Comparison of ENCODE assay signal across 17 cellular contexts in the genomic region with DNA sequence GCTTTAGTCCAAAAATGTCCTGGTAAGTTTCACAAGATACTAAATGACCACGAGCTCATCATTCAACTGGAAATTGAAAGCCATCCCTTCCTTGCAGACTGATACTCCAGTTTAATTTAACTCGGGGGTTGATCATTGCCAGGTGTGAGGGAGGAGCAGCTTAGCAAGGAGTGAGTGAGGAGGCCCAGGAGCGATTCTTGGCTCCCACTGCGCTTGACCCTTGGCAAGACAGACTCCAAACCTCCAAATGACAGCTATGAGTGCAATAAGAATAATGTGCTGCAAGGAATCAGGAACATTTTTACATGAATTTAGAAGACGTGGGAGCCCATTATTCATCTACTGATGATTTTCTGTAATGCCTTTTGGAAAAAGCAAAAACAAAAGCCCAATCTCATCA.
DNase-seq lines count a peak whose midpoint lies in the region; ATAC-seq and TF ChIP-seq lines count a peak whose summit lies in the region.
"Had no signal": no experiment of that assay in that cellular context is flagged by ENCODE, and none has a peak within 500 bp of the region (broad histone marks: within the 10 kb centered on the region; RNA-seq: fewer than 3 reads in every experiment).

No MANE protein-coding gene starts in this region.

- peaks cover 47% of the 10 kb centered on the region for H3K27me3 Mint-ChIP-seq in activated CD4-positive, alpha-beta T cell treated with anti-CD3 and anti-CD28 coated beads, Interleukin-2, amount 10 ng/mL, durations not matched to agents 24 days and 14 days
- peaks cover 14% of the 10 kb centered on the region for H3K27me3 Mint-ChIP-seq in stimulated activated memory B cell treated with anti-CD40 and anti-IgM and Interleukin-4, amounts not matched to agents 10 μg/mL and 1 μg/mL and 100 μg/mL, for 72 hours

- peak; percentile 90 for ATAC-seq in SK-N-SH treated with all-trans-retinoic acid at 6 μM for 48 hours
- no peak for ATAC-seq in GM21619 (IDR thresholded peaks at IDR 0.05; ENCODE audit: unreplicated experiment)
- no peak for ATAC-seq in stimulated activated memory B cell treated with anti-CD40 and anti-IgM and Interleukin-4, amounts not matched to agents 10 μg/mL and 1 μg/mL and 100 μg/mL, for 72 hours
- ATAC-seq: activated T-helper 17 cell treated with anti-CD3 and anti-CD28 coated beads, Interleukin-2, amount 50 U/mL, for 72 hours; stimulated activated naive CD8-positive, alpha-beta T cell treated with anti-CD3 and anti-CD28 coated beads, Interleukin-15, amount 100 ng/mL, for 72 hours; WTC11 had no signal

- no peak overlapping the region for H3K27ac Mint-ChIP-seq in activated CD4-positive, alpha-beta T cell treated with anti-CD3 and anti-CD28 coated beads, Interleukin-2, amount 10 ng/mL, durations not matched to agents 24 days and 14 days
- H3K27ac Mint-ChIP-seq in stimulated activated memory B cell treated with anti-CD40 and anti-IgM and Interleukin-4, amounts not matched to agents 10 μg/mL and 1 μg/mL and 100 μg/mL, for 72 hours: no peak overlapping the region
- H3K27ac Mint-ChIP-seq: activated T-helper 17 cell treated with anti-CD3 and anti-CD28 coated beads, Interleukin-2, amount 50 U/mL, for 72 hours; H9; stimulated activated naive CD8-positive, alpha-beta T cell treated with anti-CD3 and anti-CD28 coated beads, Interleukin-15, amount 100 ng/mL, for 72 hours; WTC11 had no signal

- no peaks in the 10 kb centered on the region for H3K4me1 Mint-ChIP-seq in activated CD4-positive, alpha-beta T cell treated with anti-CD3 and anti-CD28 coated beads, Interleukin-2, amount 10 ng/mL, durations not matched to agents 24 days and 14 days
- peaks cover 6% of the 10 kb centered on the region for H3K4me1 Mint-ChIP-seq in stimulated activated memory B cell treated with anti-CD40 and anti-IgM and Interleukin-4, amounts not matched to agents 10 μg/mL and 1 μg/mL and 100 μg/mL, for 72 hours
- H3K4me1 Mint-ChIP-seq: activated T-helper 17 cell treated with anti-CD3 and anti-CD28 coated beads, Interleukin-2, amount 50 U/mL, for 72 hours had no signal

- H3K4me3 Mint-ChIP-seq in activated CD4-positive, alpha-beta T cell treated with anti-CD3 and anti-CD28 coated beads, Interleukin-2, amount 10 ng/mL, durations not matched to agents 24 days and 14 days: no peak overlapping the region
- H3K4me3 Mint-ChIP-seq in stimulated activated memory B cell treated with anti-CD40 and anti-IgM and Interleukin-4, amounts not matched to agents 10 μg/mL and 1 μg/mL and 100 μg/mL, for 72 hours: no peak overlapping the region
- H3K4me3 Mint-ChIP-seq: activated T-helper 17 cell treated with anti-CD3 and anti-CD28 coated beads, Interleukin-2, amount 50 U/mL, for 72 hours; H9; stimulated activated naive CD8-positive, alpha-beta T cell treated with anti-CD3 and anti-CD28 coated beads, Interleukin-15, amount 100 ng/mL, for 72 hours; WTC11 had no signal

- no peaks in the 10 kb centered on the region for H3K36me3 Mint-ChIP-seq in activated CD4-positive, alpha-beta T cell treated with anti-CD3 and anti-CD28 coated beads, Interleukin-2, amount 10 ng/mL, durations not matched to agents 24 days and 14 days (ENCODE audit: low read depth)
- H3K36me3 Mint-ChIP-seq in stimulated activated memory B cell treated with anti-CD40 and anti-IgM and Interleukin-4, amounts not matched to agents 10 μg/mL and 1 μg/mL and 100 μg/mL, for 72 hours: no peaks in the 10 kb centered on the region
- H3K36me3 Mint-ChIP-seq: WTC11 had no signal

- no peaks in the 10 kb centered on the region for H3K9me3 Mint-ChIP-seq in activated CD4-positive, alpha-beta T cell treated with anti-CD3 and anti-CD28 coated beads, Interleukin-2, amount 10 ng/mL, durations not matched to agents 24 days and 14 days
- no peaks in the 10 kb centered on the region for H3K9me3 Mint-ChIP-seq in stimulated activated memory B cell treated with anti-CD40 and anti-IgM and Interleukin-4, amounts not matched to agents 10 μg/mL and 1 μg/mL and 100 μg/mL, for 72 hours
- H3K9me3 Mint-ChIP-seq: activated T-helper 17 cell treated with anti-CD3 and anti-CD28 coated beads, Interleukin-2, amount 50 U/mL, for 72 hours; H9; stimulated activated naive CD8-positive, alpha-beta T cell treated with anti-CD3 and anti-CD28 coated beads, Interleukin-15, amount 100 ng/mL, for 72 hours; WTC11 had no signal

- in situ Hi-C loops in Caki2 (cut with HindIII; ENCODE audit: low pct_unique_long_range_greater_than_20kb, low sequenced_read_pairs): no loop called here

- intact Hi-C loops in activated CD4-positive, alpha-beta T cell treated with anti-CD3 and anti-CD28 coated beads, Interleukin-2, amount 10 ng/mL, durations not matched to agents 24 days and 14 days (cut with micrococcal nuclease): no loop called here

- peak; percentile 11 for DNase-seq in Caki2 (ENCODE audit: low read depth)
- DNase-seq in fibroblast of the conjunctiva (ENCODE audit: low read depth): peak; percentile 49
- peak; percentile 76 for DNase-seq in renal cortical epithelial cell (ENCODE audit: low read depth)
- DNase-seq in mesenteric fat pad (ENCODE audit: low spot score): no peak
- DNase-seq in activated CD4-positive, alpha-beta T cell treated with anti-CD3 and anti-CD28 coated beads, Interleukin-2, amount 10 ng/mL, durations not matched to agents 24 days and 14 days: no peak
- DNase-seq: activated CD8-positive, alpha-beta memory T cell treated with anti-CD3 and anti-CD28 coated beads for 24 hours; Caco-2; cortex of kidney; H9; NCI-H1436 treated with DMSO at 0.1 percent for 48 hours; NK-92 treated with Interleukin-12 subunit alpha and Interleukin-12 subunit beta, amount 100 ng/mL, for 24 hours; stimulated activated naive CD8-positive, alpha-beta T cell treated with anti-CD3 and anti-CD28 coated beads, Interleukin-15, amount 100 ng/mL, for 72 hours had no signal

TF ChIP-seq in SK-N-SH treated with all-trans-retinoic acid at 6 μM for 48 hours, 23 proteins besides CTCF, POLR2A, EP300 and RAD21:
- TF ChIP-seq, protein P1, sequence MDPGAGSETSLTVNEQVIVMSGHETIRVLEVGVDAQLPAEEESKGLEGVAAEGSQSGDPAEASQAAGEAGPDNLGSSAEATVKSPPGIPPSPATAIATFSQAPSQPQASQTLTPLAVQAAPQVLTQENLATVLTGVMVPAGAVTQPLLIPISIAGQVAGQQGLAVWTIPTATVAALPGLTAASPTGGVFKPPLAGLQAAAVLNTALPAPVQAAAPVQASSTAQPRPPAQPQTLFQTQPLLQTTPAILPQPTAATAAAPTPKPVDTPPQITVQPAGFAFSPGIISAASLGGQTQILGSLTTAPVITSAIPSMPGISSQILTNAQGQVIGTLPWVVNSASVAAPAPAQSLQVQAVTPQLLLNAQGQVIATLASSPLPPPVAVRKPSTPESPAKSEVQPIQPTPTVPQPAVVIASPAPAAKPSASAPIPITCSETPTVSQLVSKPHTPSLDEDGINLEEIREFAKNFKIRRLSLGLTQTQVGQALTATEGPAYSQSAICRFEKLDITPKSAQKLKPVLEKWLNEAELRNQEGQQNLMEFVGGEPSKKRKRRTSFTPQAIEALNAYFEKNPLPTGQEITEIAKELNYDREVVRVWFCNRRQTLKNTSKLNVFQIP (CRISPR knock-in tag; IDR thresholded peaks at IDR 0.05; ENCODE audit: borderline replicate concordance, low read depth): no peak
- TF ChIP-seq ISL1 (CRISPR knock-in tag; IDR thresholded peaks at IDR 0.05) (0 out of 2 replicates have a peak, but pooled peaks have one; percentile 42), TCF4 (CRISPR knock-in tag; IDR thresholded peaks at IDR 0.05; ENCODE audit: borderline replicate concordance) (peak; percentile 24; the same call in 1 of the 2 replicates), TOX (CRISPR knock-in tag; IDR thresholded peaks at IDR 0.05; ENCODE audit: borderline replicate concordance) (peak; percentile 71), RARB (CRISPR knock-in tag; IDR thresholded peaks at IDR 0.05) (0 out of 2 replicates have a peak, but pooled peaks have one; percentile 47)
TF ChIP-seq in SK-N-SH treated with all-trans-retinoic acid at 6 μM for 48 hours: peak in this region for 4.

Comparison
In these comparisons a context has a peak if more than half of its experiments do, and no peak if none do; other contexts are left out.
1. DNase-seq: peak in Caki2 (single experiment), fibroblast of the conjunctiva (single experiment) and renal cortical epithelial cell (single experiment); none in mesenteric fat pad (single experiment) and activated CD4-positive, alpha-beta T cell treated with anti-CD3 and anti-CD28 coated beads, Interleukin-2, amount 10 ng/mL, durations not matched to agents 24 days and 14 days (single experiment).